ENCODE assay signal across 18 cellular contexts in genomic region chr9:95732803-95733686, GRCh38.
DNase-seq lines count a peak whose midpoint lies in the region; ATAC-seq, FAIRE-seq and TF ChIP-seq lines count a peak whose summit lies in the region.
"Had no signal": no experiment of that assay in that cellular context is flagged by ENCODE, and none has a peak within 500 bp of the region (broad histone marks: within the 10 kb centered on the region; RNA-seq: fewer than 3 reads in every experiment).

No MANE protein-coding gene starts in this region.

- no peaks in the 10 kb centered on the region for H3K36me3 ChIP-seq in mucosa of descending colon (ENCODE audit: low read depth)

- no peak overlapping the region for H3K4me3 ChIP-seq in mucosa of descending colon

- H3K9me3 Mint-ChIP-seq in stimulated activated naive CD8-positive, alpha-beta T cell treated with anti-CD3 and anti-CD28 coated beads, Interleukin-15, amount 100 ng/mL, for 72 hours: peaks cover 6 to 8% of the 10 kb centered on the region in 2 donors

- peak; percentile 43 for FAIRE-seq in endometrium (lab: Jason Lieb, UNC)

- H3K4me1 ChIP-seq in mucosa of descending colon (ENCODE audit: low read depth): peaks cover 16% of the 10 kb centered on the region

- peaks cover 38% of the 10 kb centered on the region for H3K27me3 Mint-ChIP-seq in stimulated activated naive CD8-positive, alpha-beta T cell treated with anti-CD3 and anti-CD28 coated beads, Interleukin-15, amount 100 ng/mL, for 72 hours

- TF ChIP-seq CTCF in mucosa of descending colon (IDR thresholded peaks at IDR 0.05): no peak

- H3K4me1 Mint-ChIP-seq in stimulated activated naive CD8-positive, alpha-beta T cell treated with anti-CD3 and anti-CD28 coated beads, Interleukin-15, amount 100 ng/mL, for 72 hours: peaks cover 28% of the 10 kb centered on the region
- H3K4me1 Mint-ChIP-seq: B cell, IgD-negative memory B cell had no signal

- no peak overlapping the region for H3K27ac Mint-ChIP-seq in stimulated activated naive CD8-positive, alpha-beta T cell treated with anti-CD3 and anti-CD28 coated beads, Interleukin-15, amount 100 ng/mL, for 72 hours
- H3K27ac Mint-ChIP-seq: B cell; CD4-positive, alpha-beta memory T cell; IgD-negative memory B cell had no signal

- H3K4me3 Mint-ChIP-seq in stimulated activated naive CD8-positive, alpha-beta T cell treated with anti-CD3 and anti-CD28 coated beads, Interleukin-15, amount 100 ng/mL, for 72 hours: no peak overlapping the region
- H3K4me3 Mint-ChIP-seq: B cell; CD4-positive, alpha-beta memory T cell had no signal

- ATAC-seq in mucosa of descending colon (peak; percentile 45), HG03460 (IDR thresholded peaks at IDR 0.05; ENCODE audit: unreplicated experiment) (no peak)
- ATAC-seq in stimulated activated naive CD8-positive, alpha-beta T cell treated with anti-CD3 and anti-CD28 coated beads, Interleukin-15, amount 100 ng/mL, for 72 hours: peak; percentile 50

- no peaks in the 10 kb centered on the region for H3K9me3 ChIP-seq in mucosa of descending colon

- intact Hi-C loops in mucosa of descending colon (cut with DNase I, micrococcal nuclease): no loop called here

- peak; percentile 23 for DNase-seq in NCI-H69 (lab: John Stamatoyannopoulos, UW)
- no peak for DNase-seq in mucosa of descending colon
- DNase-seq in stimulated activated naive CD8-positive, alpha-beta T cell treated with anti-CD3 and anti-CD28 coated beads, Interleukin-15, amount 100 ng/mL, for 72 hours: no peak
- no peak for DNase-seq in stimulated activated naive CD4-positive, alpha-beta T cell (lab: John Stamatoyannopoulos, UW)
- DNase-seq in stimulated activated CD4-positive, alpha-beta T cell treated with anti-CD3 and anti-CD28 coated beads, Interleukin-12 subunit alpha, Interleukin-12 subunit beta, amount 100 ng/mL, for 4 hours: no peak
- no peak for DNase-seq in NK-92 treated with Interleukin-12 subunit alpha and Interleukin-12 subunit beta, amount 100 ng/mL, for 24 hours (lab: John Stamatoyannopoulos, UW)
- DNase-seq: Calu3; CD4-positive, alpha-beta memory T cell; DMS53; H7; NCI-H187 treated with DMSO at 0.1 percent for 48 hours; NCI-H345; NCI-H526; SHP77 treated with DMSO at 0.1 percent for 48 hours had no signal
